In genomic region chr2:179581605-179582004, GRCh38 we compare ENCODE assay signal across 1 cellular context.
TF ChIP-seq lines count a peak whose summit lies in the region.

No MANE protein-coding gene starts in this region.

TF ChIP-seq in HCT116, 20 proteins besides CTCF, POLR2A, EP300 and RAD21 (continued from another document):
- TF ChIP-seq, protein P1, sequence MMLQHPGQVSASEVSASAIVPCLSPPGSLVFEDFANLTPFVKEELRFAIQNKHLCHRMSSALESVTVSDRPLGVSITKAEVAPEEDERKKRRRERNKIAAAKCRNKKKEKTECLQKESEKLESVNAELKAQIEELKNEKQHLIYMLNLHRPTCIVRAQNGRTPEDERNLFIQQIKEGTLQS (IDR thresholded peaks at IDR 0.05), result no peak
- TF ChIP-seq ZBTB33 (IDR thresholded peaks at IDR 0.05; ENCODE audit: extremely low read depth, insufficient replicate concordance, low read length), result peak; percentile 25
- peak; percentile 92 for TF ChIP-seq POLR2AphosphoS5 (IDR thresholded peaks at IDR 0.05; ENCODE audit: low read depth, low read length)
- TF ChIP-seq EGR1 (IDR thresholded peaks at IDR 0.05; ENCODE audit: low read depth), result peak; percentile 68
- TF ChIP-seq SRF (IDR thresholded peaks at IDR 0.05; ENCODE audit: low read depth), result peak; percentile 81; the same call in 1 of the 2 replicates
- TF ChIP-seq JUND (IDR thresholded peaks at IDR 0.05), result peak; percentile 7; the same call in 1 of the 2 replicates
- TF ChIP-seq CEBPB (IDR thresholded peaks at IDR 0.05; ENCODE audit: low read depth), result peak; percentile 62
TF ChIP-seq in HCT116: peak in this region for 12.
